ENCODE assay signal across 8 cellular contexts in the genomic region with DNA sequence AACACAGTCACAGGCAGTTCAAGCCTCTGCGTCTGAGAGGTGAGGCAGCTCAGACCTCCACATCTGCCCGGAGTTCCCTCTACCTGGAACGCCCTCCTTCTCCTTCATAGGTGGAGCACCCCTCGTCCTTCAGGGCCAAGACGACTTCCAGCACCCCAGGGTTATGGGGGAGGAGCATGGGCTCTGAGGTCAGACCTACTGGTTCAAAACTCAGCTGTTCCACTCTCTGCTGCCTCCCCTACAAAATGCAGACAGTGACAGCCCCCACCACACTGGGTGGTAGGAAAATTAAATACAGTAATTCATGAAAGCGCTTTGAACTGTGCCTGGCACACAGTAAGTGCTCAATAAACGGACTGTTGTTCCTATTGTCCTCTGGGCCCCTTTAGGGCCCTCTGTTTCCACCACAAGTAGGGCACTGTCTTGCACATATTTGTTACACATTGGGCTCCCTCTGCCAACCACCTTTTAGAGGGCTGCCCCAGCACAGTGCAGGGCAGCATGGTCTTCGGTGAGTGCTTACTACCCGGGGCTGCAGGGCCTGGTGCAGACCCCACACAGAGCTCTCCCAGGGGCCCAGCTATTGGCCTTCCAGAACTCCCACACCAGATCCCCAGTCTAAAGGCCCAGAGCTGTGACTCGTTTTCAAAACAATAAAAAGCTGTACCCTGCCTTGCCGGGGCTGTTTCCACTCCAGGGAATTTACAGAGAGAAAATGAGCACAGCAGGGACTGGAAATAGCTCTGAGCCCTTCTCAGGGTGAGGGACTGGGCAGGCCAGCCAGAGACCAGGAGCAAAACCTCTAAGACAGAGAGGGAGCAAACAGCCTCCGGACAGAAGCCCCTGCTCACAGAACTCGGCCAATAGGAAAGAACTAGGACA. TPM values are rescaled to one million over a fixed set of nuclear protein-coding genes. Genes with fewer than 3 reads are reported as not detected.
A peak's percentile ranks its signal among the peaks of the same experiment; 100 is the strongest.
DNase-seq lines count a peak whose midpoint lies in the region; ATAC-seq and TF ChIP-seq lines count a peak whose summit lies in the region.

No MANE protein-coding gene starts in this region.

- H4K5ac ChIP-seq in IMR-90 (ENCODE audit: low read depth, low read length) = no peak overlapping the region

- H2AK5ac ChIP-seq in IMR-90 (ENCODE audit: low read depth, low read length) = 0 out of 2 replicates have a peak overlapping the region, but pooled peaks have one; percentile 26

- in situ Hi-C loops in IMR-90 (cut with MboI; ENCODE audit: low sequenced_read_pairs) = no loop called here

- TF ChIP-seq RAD21 in IMR-90 (IDR thresholded peaks at IDR 0.05; ENCODE audit: low read length) = no peak

- H2BK120ac ChIP-seq in IMR-90 (ENCODE audit: low read depth, low read length) = no peak overlapping the region

- H3K9ac ChIP-seq in IMR-90 (ENCODE audit: low read depth, low read length) (no peak overlapping the region; the same call in 1 of the 2 replicates), colonic mucosa (ENCODE audit: low read depth in 2 of 2, low read length in 2 of 2) (peak overlapping the region in 1 of 2 donors; percentile 39)

- WGBS in IMR-90 (ENCODE audit: extremely low coverage in 2 of 2, insufficient read length in 1 of 2), 2 experiments = 60% methylated on average over 6 of the region's 13 CpGs; no CpG with 5 or more reads in 1 of the 2 experiments

- no peak overlapping the region for H2AK9ac ChIP-seq in IMR-90 (replicated peaks; ENCODE audit: low read depth, low read length, poor library complexity)

- POLR2A ChIA-PET in IMR-90 (lab: Charles Lee; ENCODE audit: unreplicated experiment) = interaction anchor here (0.6 kb wide), 1 partner anchor 96 kb away, joined by 3 read pairs; no protein-coding TSS in a partner anchor

- H2BK5ac ChIP-seq in IMR-90 (ENCODE audit: low read depth, low read length, poor library complexity, severe bottlenecking) = no peak overlapping the region

- TF ChIP-seq CTCF in IMR-90 (conservative IDR thresholded peaks at IDR 0.05; ENCODE audit: low read depth, low read length) (no peak), neutrophil (IDR thresholded peaks at IDR 0.05) (no peak), colonic mucosa (IDR thresholded peaks at IDR 0.05) (no peak)

- H3K23ac ChIP-seq in IMR-90 (ENCODE audit: low read depth, low read length) = 0 out of 2 replicates have a peak overlapping the region, but pooled peaks have one; percentile 99

- H3K9me1 ChIP-seq in IMR-90 (ENCODE audit: insufficient read depth, low read length) = peaks cover 39% of the 10 kb centered on the region

- no peaks in the 10 kb centered on the region for H3K27me3 ChIP-seq in IMR-90 (ENCODE audit: control insufficient read depth, insufficient read depth, low read length)
- H3K27me3 ChIP-seq in neutrophil = no peaks in the 10 kb centered on the region
- no peaks in the 10 kb centered on the region for H3K27me3 ChIP-seq in colonic mucosa

- no peak overlapping the region for H2BK15ac ChIP-seq in IMR-90 (ENCODE audit: low read depth, low read length)

- no peak overlapping the region for H3K18ac ChIP-seq in IMR-90 (ENCODE audit: low read depth, low read length)

- peaks cover 2% of the 10 kb centered on the region; the same call in 1 of the 2 replicates for H3K36me3 ChIP-seq in IMR-90 (ENCODE audit: control insufficient read depth, insufficient read depth, low read length)
- H3K36me3 ChIP-seq in neutrophil = no peaks in the 10 kb centered on the region
- H3K36me3 ChIP-seq in colonic mucosa = no peaks in the 10 kb centered on the region

- H3K9me3 ChIP-seq in IMR-90 (ENCODE audit: control insufficient read depth, insufficient read depth, low read length) (no peaks in the 10 kb centered on the region), neutrophil (no peaks in the 10 kb centered on the region), colonic mucosa (no peaks in the 10 kb centered on the region)

- no peak overlapping the region for H3K4ac ChIP-seq in IMR-90 (ENCODE audit: low read depth, low read length)

- H3K4me1 ChIP-seq in IMR-90 (ENCODE audit: control insufficient read depth, insufficient read depth, low read length) (peaks cover 27% of the 10 kb centered on the region), neutrophil (ENCODE audit: control insufficient read depth in 1 of 2, insufficient read depth in 1 of 2, low read depth in 1 of 2, low read length in 1 of 2) (peaks cover 41 to 49% of the 10 kb centered on the region in 2 experiments), colonic mucosa (peaks cover 31% of the 10 kb centered on the region)

- no peak overlapping the region for H3K14ac ChIP-seq in IMR-90 (replicated peaks; ENCODE audit: low read depth, low read length)

- ATAC-seq in IMR-90 (ENCODE audit: low read depth) = peak; percentile 2; the same call in 1 of the 2 replicates

- H3K4me3 ChIP-seq in IMR-90 (ENCODE audit: insufficient read depth, low read depth, low read length) (no peak overlapping the region), neutrophil (ENCODE audit: low read depth in 1 of 2, low read length in 1 of 2) (no peak overlapping the region), colonic mucosa (no peak overlapping the region)

- H3K79me1 ChIP-seq in IMR-90 (ENCODE audit: low read depth in 1 of 2, low read length in 2 of 2) = peaks cover 15 to 79% of the 10 kb centered on the region in 2 experiments; a peak in 3 of 4 replicates

- H3K27ac ChIP-seq in IMR-90 (ENCODE audit: insufficient read depth, low read length) (0 out of 2 replicates have a peak overlapping the region, but pooled peaks have one; percentile 0), cingulate gyrus (ENCODE audit: low read depth, low read length) (peak overlapping the region; percentile 89), neutrophil (peak overlapping the region; percentile 7), colonic mucosa (no peak overlapping the region)

- dilution Hi-C loops in IMR-90 (cut with HindIII; ENCODE audit: low sequenced_read_pairs, unreplicated experiment) = no loop called here

- DNase-seq in Ammon's horn (ENCODE audit: low spot score) (peak; percentile 74), IMR-90 (peak; percentile 14), NCI-H2227 (lab: John Stamatoyannopoulos, UW; ENCODE audit: unreplicated experiment) (no peak), dermis blood vessel endothelial cell (no peak), colonic mucosa (no peak), NCI-H2081 treated with DMSO at 0.1 percent for 48 hours (lab: John Stamatoyannopoulos, UW) (no peak)

- H3K56ac ChIP-seq in IMR-90 (ENCODE audit: extremely low read depth, insufficient read depth, low read length) = no peak overlapping the region

- H3K4me2 ChIP-seq in IMR-90 (ENCODE audit: low read depth, low read length) = peak overlapping the region; percentile 24; the same call in 1 of the 2 replicates

- no peak for TF ChIP-seq POLR2A in IMR-90 (IDR thresholded peaks at IDR 0.05; ENCODE audit: low read depth, low read length)

- no peak overlapping the region for H2AFZ ChIP-seq in IMR-90 (replicated peaks; ENCODE audit: low read length, poor library complexity)

- BruUV-seq in IMR-90 (replicated peaks; lab: Mats Ljungman, UMichigan) = no TSS peak

- H4K20me1 ChIP-seq in IMR-90 (ENCODE audit: insufficient read depth, low read length) = peaks cover 73% of the 10 kb centered on the region

- no peak overlapping the region for H4K8ac ChIP-seq in IMR-90 (ENCODE audit: low read depth in 2 of 2, low read length in 2 of 2)

- CTCF ChIA-PET in IMR-90 (lab: Yijun Ruan, JAX) = no interaction called here

- no peak overlapping the region for H2BK20ac ChIP-seq in IMR-90 (ENCODE audit: low read depth, low read length)

- intact Hi-C loops in IMR-90 (cut with micrococcal nuclease) (no loop called here), colonic mucosa (cut with DNase I) (loop anchor here (5.0 kb wide), 1 partner anchor 42 kb away; no protein-coding TSS in a partner anchor)

- no peak overlapping the region for H4K91ac ChIP-seq in IMR-90 (ENCODE audit: insufficient read depth, low read depth, low read length)

TF ChIP-seq in IMR-90, 13 proteins besides CTCF, POLR2A, EP300 and RAD21:
- no peak for TF ChIP-seq BHLHE40 (IDR thresholded peaks at IDR 0.05; ENCODE audit: low read depth, low read length)
- TF ChIP-seq CEBPB (IDR thresholded peaks at IDR 0.05; ENCODE audit: low read depth, low read length) = no peak
- TF ChIP-seq NFE2L2 (IDR thresholded peaks at IDR 0.05; ENCODE audit: low read depth, low read length) = no peak
- no peak for TF ChIP-seq MAZ (IDR thresholded peaks at IDR 0.05; ENCODE audit: borderline replicate concordance, low read depth, low read length)
- TF ChIP-seq, protein P1, sequence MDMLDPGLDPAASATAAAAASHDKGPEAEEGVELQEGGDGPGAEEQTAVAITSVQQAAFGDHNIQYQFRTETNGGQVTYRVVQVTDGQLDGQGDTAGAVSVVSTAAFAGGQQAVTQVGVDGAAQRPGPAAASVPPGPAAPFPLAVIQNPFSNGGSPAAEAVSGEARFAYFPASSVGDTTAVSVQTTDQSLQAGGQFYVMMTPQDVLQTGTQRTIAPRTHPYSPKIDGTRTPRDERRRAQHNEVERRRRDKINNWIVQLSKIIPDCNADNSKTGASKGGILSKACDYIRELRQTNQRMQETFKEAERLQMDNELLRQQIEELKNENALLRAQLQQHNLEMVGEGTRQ (IDR thresholded peaks at IDR 0.05; ENCODE audit: low read depth, low read length) = no peak
- TF ChIP-seq RFX5 (IDR thresholded peaks at IDR 0.05; ENCODE audit: low read depth, low read length) = no peak

RNA-seq across cellular contexts. Expression of a gene that starts 2.5 kb away (rescaled TPM):
- total RNA-seq in IMR-90 (2012; rRNA removed) (9.1 and 9.2 TPM in 2 replicates), dermis blood vessel endothelial cell (36.2 and 49.4 TPM in 2 replicates), colonic mucosa (10 to 100 TPM; 58.8 to 61.6 TPM)
- 81.1 and 87.5 TPM in 2 replicates for polyA plus RNA-seq in IMR-90 (2012; rRNA removed)
- polyA plus RNA-seq in IMR-90 (2012; cell fraction: cytosol; rRNA removed) = 40.0 and 98.4 TPM in 2 replicates
- polyA plus RNA-seq in IMR-90 (2012; cell fraction: nucleus; rRNA removed; ENCODE audit: low replicate concordance) = 132 and 272 TPM in 2 replicates

RNA-seq across cellular contexts. Expression of a gene that starts 46.9 kb away (rescaled TPM):
- 114 and 116 TPM in 2 replicates for total RNA-seq in IMR-90 (2012; rRNA removed)
- 270 and 276 TPM in 2 replicates for polyA plus RNA-seq in IMR-90 (2012; rRNA removed)
- 125 and 248 TPM in 2 replicates for polyA plus RNA-seq in IMR-90 (2012; cell fraction: cytosol; rRNA removed)
- polyA plus RNA-seq in IMR-90 (2012; cell fraction: nucleus; rRNA removed; ENCODE audit: low replicate concordance) = 504 and 679 TPM in 2 replicates
- 127 and 141 TPM in 2 replicates for total RNA-seq in dermis blood vessel endothelial cell
- total RNA-seq in colonic mucosa = 10 to 100 TPM; 97.0 to 97.2 TPM

Comparison
In these comparisons a context has a peak if more than half of its experiments do, and no peak if none do; other contexts are left out.
1. DNase-seq: peak in Ammon's horn (single experiment) and IMR-90 (single experiment); none in NCI-H2227 (single experiment), dermis blood vessel endothelial cell (single experiment), colonic mucosa (single experiment) and NCI-H2081 treated with DMSO at 0.1 percent for 48 hours (single experiment).